ENCODE assay signal across 8 cellular contexts in the genomic region with DNA sequence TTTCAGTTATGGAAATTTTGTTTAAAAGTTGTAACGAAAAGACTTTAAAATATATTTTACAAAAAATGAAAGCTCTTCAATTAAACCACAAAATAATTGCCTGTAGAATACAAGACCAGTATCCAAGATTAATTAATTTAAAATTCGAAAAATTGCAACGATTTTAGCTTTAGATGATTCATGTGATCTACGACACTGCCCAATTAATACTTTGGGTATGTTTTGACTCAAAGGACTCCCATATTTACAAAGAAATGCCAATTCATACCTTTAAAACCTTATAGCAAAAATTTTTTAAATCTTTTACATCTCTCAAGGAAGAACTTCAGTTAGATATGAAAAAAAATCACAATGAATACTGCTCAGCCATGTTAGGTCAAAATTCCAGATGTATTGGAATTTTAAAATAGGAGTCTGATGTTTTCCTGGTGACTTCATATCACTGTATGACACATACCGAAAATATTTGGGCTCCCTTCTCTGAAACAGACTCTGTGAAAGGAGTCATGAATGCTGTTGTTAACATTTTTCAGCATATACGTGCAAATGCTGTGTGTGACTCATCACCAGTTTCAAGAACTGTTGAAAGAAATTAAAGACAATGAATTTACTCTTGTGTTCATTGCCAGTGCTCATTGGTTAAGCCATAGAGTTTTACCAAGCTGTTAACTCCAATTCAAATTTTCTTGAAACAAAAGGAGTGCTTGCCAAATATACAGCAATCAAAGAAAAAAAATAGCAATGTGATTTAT. TPM values are rescaled to one million over a fixed set of nuclear protein-coding genes. Genes with fewer than 3 reads are reported as not detected.
A peak's percentile ranks its signal among the peaks of the same experiment; 100 is the strongest.
DNase-seq lines count a peak whose midpoint lies in the region; ATAC-seq and TF ChIP-seq lines count a peak whose summit lies in the region.

No MANE protein-coding gene starts in this region.

- peak; percentile 95 for DNase-seq in GM04503 (ENCODE audit: low read depth)
- peak; percentile 95 for DNase-seq in HFFc6
- DNase-seq in SIG-M5 (lab: John Stamatoyannopoulos, UW): peak; percentile 5
- DNase-seq in fibroblast of villous mesenchyme (ENCODE audit: low read depth): peak; percentile 91
- no peak for DNase-seq in suprapubic skin (ENCODE audit: low spot score in 2 of 2)
- no peak for DNase-seq in NCI-H187 (lab: John Stamatoyannopoulos, UW)
- no peak for DNase-seq in NCI-H524 treated with DMSO at 0.1 percent for 48 hours (lab: John Stamatoyannopoulos, UW)

- peaks cover 48% of the 10 kb centered on the region for H3K4me1 Mint-ChIP-seq in HFFc6 (ENCODE audit: low read depth)

- 38% methylated on average over 6 of the region's 6 CpGs for WGBS in suprapubic skin

- H3K9me3 ChIP-seq in suprapubic skin: no peaks in the 10 kb centered on the region

- H3K36me3 Mint-ChIP-seq in HFFc6 (ENCODE audit: low read depth): peaks cover 14% of the 10 kb centered on the region

- ATAC-seq in HG02759 (IDR thresholded peaks at IDR 0.05; ENCODE audit: unreplicated experiment): no peak

- H3K4me3 ChIP-seq in fibroblast of villous mesenchyme (ENCODE audit: low read depth, low read length): peak overlapping the region; percentile 49
- no peak overlapping the region for H3K4me3 ChIP-seq in suprapubic skin

- H3K27ac ChIP-seq in suprapubic skin: peak overlapping the region; percentile 41

- H3K27me3 Mint-ChIP-seq in HFFc6 (ENCODE audit: insufficient read depth): no peaks in the 10 kb centered on the region

- no peaks in the 10 kb centered on the region for H3K9me3 Mint-ChIP-seq in HFFc6

- TF ChIP-seq CTCF in HFFc6 (IDR thresholded peaks at IDR 0.05) (no peak), fibroblast of villous mesenchyme (IDR thresholded peaks at IDR 0.05; ENCODE audit: insufficient read depth, low read depth, low read length) (no peak), suprapubic skin (IDR thresholded peaks at IDR 0.05) (no peak)

- H3K4me1 ChIP-seq in suprapubic skin: no peaks in the 10 kb centered on the region

- TF ChIP-seq EP300 in suprapubic skin (IDR thresholded peaks at IDR 0.05): no peak

- no peaks in the 10 kb centered on the region for H3K27me3 ChIP-seq in suprapubic skin

- H3K4me3 Mint-ChIP-seq in HFFc6: peak overlapping the region; percentile 75

- no peaks in the 10 kb centered on the region for H3K36me3 ChIP-seq in suprapubic skin

- peak overlapping the region; percentile 86 for H3K27ac Mint-ChIP-seq in HFFc6

- TF ChIP-seq POLR2A in suprapubic skin (IDR thresholded peaks at IDR 0.05): no peak

RNA-seq across cellular contexts. Expression of gene SMS, which starts 13.8 kb away (rescaled TPM):
- total RNA-seq in HFFc6 (2021; fragmentation: NEBNext Ultra II Directional; extraction: Animal tissue kit (Norgen Biotek cat#: 25700)): 100 to 1,000 TPM; 141 to 208 (median 196) TPM
- total RNA-seq in fibroblast of villous mesenchyme (133 and 190 TPM in 2 replicates), suprapubic skin (10 to 100 TPM; 19.0 to 27.3 (median 26.3) TPM)

Comparison
In these comparisons a context has a peak if more than half of its experiments do, and no peak if none do; other contexts are left out.
1. DNase-seq: peak in GM04503 (single experiment), HFFc6 (single experiment), SIG-M5 (single experiment) and fibroblast of villous mesenchyme (single experiment); none in suprapubic skin (0 of 2), NCI-H187 (0 of 2) and NCI-H524 treated with DMSO at 0.1 percent for 48 hours (single experiment).